Comparison of ENCODE assay signal across 27 cellular contexts in genomic region chr18:49075697-49076096, GRCh38.
"Had no signal": no experiment of that assay in that cellular context is flagged by ENCODE, and none has a peak within 500 bp of the region (broad histone marks: within the 10 kb centered on the region; RNA-seq: fewer than 3 reads in every experiment).

No MANE protein-coding gene starts in this region.

- H3K4me3 ChIP-seq: adrenal gland, ascending aorta, cardiac muscle cell, coronary artery, heart right ventricle, ovary, psoas muscle, spleen, suprapubic skin, tibial nerve had no signal

- H3K27me3 ChIP-seq: adrenal gland, ascending aorta, cardiac muscle cell, heart right ventricle, ovary, spleen, suprapubic skin, tibial nerve had no signal

- H3K9me3 ChIP-seq: adrenal gland, ascending aorta, heart right ventricle, ovary, psoas muscle, spleen, suprapubic skin, tibial nerve had no signal

- H3K4me1 ChIP-seq: adrenal gland, psoas muscle, spleen, suprapubic skin had no signal

- H3K27ac ChIP-seq: adrenal gland, ascending aorta, cardiac muscle cell, coronary artery, heart right ventricle, ovary, psoas muscle, spleen, suprapubic skin, tibial nerve, WERI-Rb-1 had no signal

- H3K36me3 ChIP-seq: adrenal gland, ascending aorta, cardiac muscle cell, heart right ventricle, ovary, spleen, suprapubic skin, tibial nerve, WERI-Rb-1 had no signal

- ATAC-seq: activated CD4-positive, CD25-positive, alpha-beta regulatory T cell treated with anti-CD3 and anti-CD28 coated beads, Interleukin-2, amount 50 U/mL, for 24 hours; effector memory CD8-positive, alpha-beta T cell; heart right ventricle; left ventricle myocardium superior; naive thymus-derived CD4-positive, alpha-beta T cell; psoas muscle had no signal

- DNase-seq: activated CD4-positive, alpha-beta T cell treated with anti-CD3 and anti-CD28 coated beads for 48 hours; activated CD4-positive, alpha-beta T cell treated with anti-CD3 and anti-CD28 coated beads, Interleukin-2, amount 50 U/mL, for 48 hours; activated CD8-positive, alpha-beta memory T cell treated with anti-CD3 and anti-CD28 coated beads for 24 hours; activated effector memory CD4-positive, alpha-beta T cell treated with Interleukin-2 at 50 U/mL for 16 hours; activated naive CD4-positive, alpha-beta T cell treated with anti-CD3 and anti-CD28 coated beads for 36 hours; activated naive CD8-positive, alpha-beta T cell treated with anti-CD3 and anti-CD28 coated beads for 36 hours; adrenal gland; effector memory CD8-positive, alpha-beta T cell; erythroblast; foreskin melanocyte; heart right ventricle; islet precursor cell; left ventricle myocardium superior; midbrain; naive thymus-derived CD4-positive, alpha-beta T cell; ovary; psoas muscle; spleen; stimulated activated naive CD4-positive, alpha-beta T cell; T-helper 9 cell; WERI-Rb-1 had no signal
